30 cellular contexts compared by ENCODE assay signal in genomic region chr22:22480940-22481339, GRCh38. TPM values are rescaled to one million over a fixed set of nuclear protein-coding genes. Genes with fewer than 3 reads are reported as not detected.
"Had no signal": no experiment of that assay in that cellular context is flagged by ENCODE, and none has a peak within 500 bp of the region (broad histone marks: within the 10 kb centered on the region; RNA-seq: fewer than 3 reads in every experiment).

No MANE protein-coding gene starts in this region.

- H3K27me3 Mint-ChIP-seq: activated CD4-positive, alpha-beta T cell treated with anti-CD3 and anti-CD28 coated beads, Interleukin-2, amount 10 ng/mL, durations not matched to agents 24 days and 14 days; activated CD8-positive, alpha-beta T cell treated with anti-CD3 and anti-CD28 coated beads for 36 hours; activated naive CD4-positive, alpha-beta T cell treated with anti-CD3 and anti-CD28 coated beads, Interleukin-2, amount 10 ng/mL, durations not matched to agents 7 days and 5 days; activated naive CD8-positive, alpha-beta T cell treated with anti-CD3 and anti-CD28 coated beads, Interleukin-2, amount 10 ng/mL, durations not matched to agents 7 days and 5 days; central memory CD8-positive, alpha-beta T cell had no signal

- H3K4me1 ChIP-seq: ascending aorta, SJSA1 had no signal

- FAIRE-seq: TTC549 had no signal

- H3K4me1 Mint-ChIP-seq: activated CD4-positive, alpha-beta T cell treated with anti-CD3 and anti-CD28 coated beads, Interleukin-2, amount 10 ng/mL, durations not matched to agents 24 days and 14 days; activated naive CD4-positive, alpha-beta T cell treated with anti-CD3 and anti-CD28 coated beads, Interleukin-2, amount 10 ng/mL, durations not matched to agents 7 days and 5 days; central memory CD8-positive, alpha-beta T cell had no signal

- ATAC-seq: activated CD8-positive, alpha-beta T cell treated with anti-CD3 and anti-CD28 coated beads for 36 hours; Panc1 had no signal

- H3K36me3 Mint-ChIP-seq: activated naive CD4-positive, alpha-beta T cell treated with anti-CD3 and anti-CD28 coated beads, Interleukin-2, amount 10 ng/mL, durations not matched to agents 7 days and 5 days had no signal

- DNase-seq: activated CD4-positive, alpha-beta T cell treated with anti-CD3 and anti-CD28 coated beads, Interleukin-2, amount 10 ng/mL, durations not matched to agents 24 days and 14 days; activated CD4-positive, alpha-beta T cell treated with anti-CD3 and anti-CD28 coated beads, Interleukin-2, amount 50 U/mL, for 4 hours; activated CD8-positive, alpha-beta T cell treated with anti-CD3 and anti-CD28 coated beads for 36 hours; activated effector memory CD4-positive, alpha-beta T cell treated with Interleukin-2 at 50 U/mL for 16 hours; activated naive CD4-positive, alpha-beta T cell treated with anti-CD3 and anti-CD28 coated beads, Interleukin-2, amount 10 ng/mL, durations not matched to agents 7 days and 5 days; activated naive CD8-positive, alpha-beta T cell treated with anti-CD3 and anti-CD28 coated beads, Interleukin-2, amount 10 ng/mL, durations not matched to agents 7 days and 5 days; activated T-cell treated with anti-CD3 and anti-CD28 coated beads, Interleukin-2, amount 50 U/mL, for 1 hour; amygdala; MM.1S; NCI-H1092; NCI-H1436 treated with DMSO at 0.1 percent for 48 hours; NCI-H1694 treated with DMSO at 0.1 percent for 48 hours; NCI-H2029; NCI-H345; NCI-H524 treated with DMSO at 0.1 percent for 48 hours; RPMI8226; SHP77 treated with DMSO at 0.1 percent for 48 hours; SK-N-SH had no signal

- H3K4me2 ChIP-seq: SK-N-SH had no signal

- H3K36me3 ChIP-seq: ascending aorta, cardiac muscle cell had no signal

- H3K27me3 ChIP-seq: ascending aorta, cardiac muscle cell, SJSA1 had no signal

- H3K9me3 Mint-ChIP-seq: activated CD4-positive, alpha-beta T cell treated with anti-CD3 and anti-CD28 coated beads, Interleukin-2, amount 10 ng/mL, durations not matched to agents 24 days and 14 days; activated CD8-positive, alpha-beta T cell treated with anti-CD3 and anti-CD28 coated beads for 36 hours; activated naive CD4-positive, alpha-beta T cell treated with anti-CD3 and anti-CD28 coated beads, Interleukin-2, amount 10 ng/mL, durations not matched to agents 7 days and 5 days; activated naive CD8-positive, alpha-beta T cell treated with anti-CD3 and anti-CD28 coated beads, Interleukin-2, amount 10 ng/mL, durations not matched to agents 7 days and 5 days; activated T-helper 1 cell treated with anti-CD3 and anti-CD28 coated beads, Interleukin-12 subunit alpha, Interleukin-12 subunit beta, Interleukin-2, Interleukin-4 antibody, amounts not matched to agents 30 ng/mL and 10 ng/mL and 1 ng/mL, durations not matched to agents 14 hours and 24 hours and 36 hours; central memory CD8-positive, alpha-beta T cell; T-helper 1 cell treated with Interleukin-12 subunit alpha and Interleukin-12 subunit beta and Interleukin-4 antibody, amounts not matched to agents 30 μg/mL and 1 μg/mL, for 36 hours; T-helper 2 cell treated with Interferon-gamma antibody and Interleukin-4, amounts not matched to agents 5 μg/mL and 100 μg/mL, for 36 hours had no signal

- H3K4me3 ChIP-seq: ascending aorta, cardiac muscle cell, SJSA1 had no signal

- H3K4me3 Mint-ChIP-seq: activated CD4-positive, alpha-beta T cell treated with anti-CD3 and anti-CD28 coated beads, Interleukin-2, amount 10 ng/mL, durations not matched to agents 24 days and 14 days; activated CD8-positive, alpha-beta T cell treated with anti-CD3 and anti-CD28 coated beads for 36 hours; activated naive CD4-positive, alpha-beta T cell treated with anti-CD3 and anti-CD28 coated beads, Interleukin-2, amount 10 ng/mL, durations not matched to agents 7 days and 5 days; activated naive CD8-positive, alpha-beta T cell treated with anti-CD3 and anti-CD28 coated beads, Interleukin-2, amount 10 ng/mL, durations not matched to agents 7 days and 5 days; activated T-helper 1 cell treated with anti-CD3 and anti-CD28 coated beads, Interleukin-12 subunit alpha, Interleukin-12 subunit beta, Interleukin-2, Interleukin-4 antibody, amounts not matched to agents 30 ng/mL and 10 ng/mL and 1 ng/mL, durations not matched to agents 14 hours and 24 hours and 36 hours; central memory CD8-positive, alpha-beta T cell; T-helper 1 cell treated with Interleukin-12 subunit alpha and Interleukin-12 subunit beta and Interleukin-4 antibody, amounts not matched to agents 30 μg/mL and 1 μg/mL, for 36 hours; T-helper 2 cell treated with Interferon-gamma antibody and Interleukin-4, amounts not matched to agents 5 μg/mL and 100 μg/mL, for 36 hours had no signal

- H3K9me2 ChIP-seq: SK-N-SH had no signal

- H3K27ac ChIP-seq: ascending aorta, cardiac muscle cell, SJSA1 had no signal

- H3K9me3 ChIP-seq: ascending aorta, SJSA1, SK-N-SH had no signal

RNA-seq across cellular contexts. Expression of gene ZNF280B, which starts 27.6 kb away (rescaled TPM):
- total RNA-seq: ascending aorta had no signal

RNA-seq across cellular contexts. Expression of gene ZNF280A, which starts 39.1 kb away (rescaled TPM):
- total RNA-seq: activated CD4-positive, alpha-beta T cell treated with anti-CD3 and anti-CD28 coated beads, Interleukin-2, amount 10 ng/mL, durations not matched to agents 24 days and 14 days; activated CD8-positive, alpha-beta memory T cell treated with anti-CD3 and anti-CD28 coated beads for 36 hours; activated CD8-positive, alpha-beta T cell treated with anti-CD3 and anti-CD28 coated beads for 36 hours; activated naive CD8-positive, alpha-beta T cell treated with anti-CD3 and anti-CD28 coated beads, Interleukin-2, amount 10 ng/mL, durations not matched to agents 7 days and 5 days; activated T-helper 1 cell treated with anti-CD3 and anti-CD28 coated beads, Interleukin-12 subunit alpha, Interleukin-12 subunit beta, Interleukin-2, Interleukin-4 antibody, amounts not matched to agents 30 ng/mL and 10 ng/mL and 1 ng/mL, durations not matched to agents 14 hours and 24 hours and 36 hours; ascending aorta; cardiac muscle cell; LHCN-M2 had no signal
- polyA plus RNA-seq: adipose tissue, cardiac muscle cell, SK-N-SH had no signal
